34 cellular contexts compared by ENCODE assay signal in genomic region chr20:51185861-51186260, GRCh38.
"Had no signal": no experiment of that assay in that cellular context is flagged by ENCODE, and none has a peak within 500 bp of the region (broad histone marks: within the 10 kb centered on the region; RNA-seq: fewer than 3 reads in every experiment).

No MANE protein-coding gene starts in this region.

- H3K27ac ChIP-seq: adrenal gland, breast epithelium, cardiac muscle cell, colonic mucosa, epithelial cell of prostate, esophagus squamous epithelium, gastroesophageal sphincter had no signal

- H3K9me3 Mint-ChIP-seq: activated CD4-positive, alpha-beta memory T cell treated with anti-CD3 and anti-CD28 coated beads, Interleukin-2, amount 10 ng/mL, durations not matched to agents 7 days and 5 days; activated CD4-positive, alpha-beta T cell treated with anti-CD3 and anti-CD28 coated beads, Interleukin-2, amount 10 ng/mL, durations not matched to agents 7 days and 5 days; activated naive CD4-positive, alpha-beta T cell treated with anti-CD3 and anti-CD28 coated beads for 36 hours; activated naive CD4-positive, alpha-beta T cell treated with anti-CD3 and anti-CD28 coated beads, Interleukin-2, amount 50 U/mL, for 24 hours; activated naive CD8-positive, alpha-beta T cell treated with anti-CD3 and anti-CD28 coated beads for 36 hours; activated naive CD8-positive, alpha-beta T cell treated with anti-CD3 and anti-CD28 coated beads, Interleukin-2, amount 50 U/mL, for 24 hours; activated T-helper 1 cell treated with anti-CD3 and anti-CD28 coated beads, Interleukin-12 subunit alpha, Interleukin-12 subunit beta, Interleukin-2, Interleukin-4 antibody, amounts not matched to agents 30 ng/mL and 10 ng/mL and 1 ng/mL, durations not matched to agents 14 hours and 24 hours and 36 hours; activated T-helper 2 cell treated with anti-CD3 and anti-CD28 coated beads, Interferon-gamma antibody, Interleukin-2, Interleukin-4, amounts not matched to agents 10 μg/mL and 5 μg/mL and 100 μg/mL, durations not matched to agents 14 hours and 24 hours and 36 hours; brain; T-helper 2 cell treated with Interferon-gamma antibody and Interleukin-4, amounts not matched to agents 5 μg/mL and 100 μg/mL, for 36 hours had no signal

- H3K36me3 ChIP-seq: adrenal gland, breast epithelium, cardiac muscle cell, colonic mucosa, esophagus squamous epithelium, gastroesophageal sphincter had no signal

- DNase-seq: activated CD4-positive, alpha-beta memory T cell treated with anti-CD3 and anti-CD28 coated beads, Interleukin-2, amount 10 ng/mL, durations not matched to agents 7 days and 5 days; activated CD4-positive, alpha-beta T cell treated with anti-CD3 and anti-CD28 coated beads for 1 hour; activated CD4-positive, alpha-beta T cell treated with anti-CD3 and anti-CD28 coated beads for 4 hours; activated CD4-positive, alpha-beta T cell treated with anti-CD3 and anti-CD28 coated beads, Interleukin-2, amount 10 ng/mL, durations not matched to agents 7 days and 5 days; activated CD4-positive, alpha-beta T cell treated with anti-CD3 and anti-CD28 coated beads, Interleukin-2, amount 50 U/mL, for 4 hours; activated CD8-positive, alpha-beta memory T cell treated with anti-CD3 and anti-CD28 coated beads, Interleukin-2, amount 50 U/mL, for 4 hours; activated effector memory CD4-positive, alpha-beta T cell treated with anti-CD3 and anti-CD28 coated beads, Interleukin-2, amount 50 U/mL, for 16 hours; activated naive CD4-positive, alpha-beta T cell treated with anti-CD3 and anti-CD28 coated beads for 36 hours; activated naive CD8-positive, alpha-beta T cell treated with anti-CD3 and anti-CD28 coated beads for 36 hours; activated naive CD8-positive, alpha-beta T cell treated with anti-CD3 and anti-CD28 coated beads, Interleukin-2, amount 50 U/mL, for 24 hours; activated T-cell treated with anti-CD3 and anti-CD28 coated beads, Interleukin-2, amount 50 U/mL, for 1 hour; activated T-cell treated with anti-CD3 and anti-CD28 coated beads, Interleukin-2, amount 50 U/mL, for 48 hours; adrenal gland; aorta; central memory CD4-positive, alpha-beta T cell; cerebellar nuclear complex; colonic mucosa; effector CD8-positive, alpha-beta T cell; esophagus squamous epithelium; foreskin melanocyte; T-helper 1 cell; T-helper 17 cell; T1000 had no signal

- H3K4me1 Mint-ChIP-seq: activated CD4-positive, alpha-beta memory T cell treated with anti-CD3 and anti-CD28 coated beads, Interleukin-2, amount 10 ng/mL, durations not matched to agents 7 days and 5 days; activated CD4-positive, alpha-beta T cell treated with anti-CD3 and anti-CD28 coated beads, Interleukin-2, amount 10 ng/mL, durations not matched to agents 7 days and 5 days; activated naive CD4-positive, alpha-beta T cell treated with anti-CD3 and anti-CD28 coated beads, Interleukin-2, amount 50 U/mL, for 24 hours; activated naive CD8-positive, alpha-beta T cell treated with anti-CD3 and anti-CD28 coated beads for 36 hours; activated naive CD8-positive, alpha-beta T cell treated with anti-CD3 and anti-CD28 coated beads, Interleukin-2, amount 50 U/mL, for 24 hours; T-helper 17 cell had no signal

- FAIRE-seq: endometrium, endothelial cell of umbilical vein had no signal

- ATAC-seq: activated naive CD8-positive, alpha-beta T cell treated with anti-CD3 and anti-CD28 coated beads, Interleukin-2, amount 50 U/mL, for 24 hours; gastroesophageal sphincter; T-helper 17 cell had no signal

- H3K4me1 ChIP-seq: adrenal gland, breast epithelium, colonic mucosa, esophagus squamous epithelium, gastroesophageal sphincter had no signal

- H3K9me3 ChIP-seq: adrenal gland, breast epithelium, colonic mucosa, esophagus squamous epithelium, gastroesophageal sphincter had no signal

- H3K27me3 ChIP-seq: breast epithelium, cardiac muscle cell, colonic mucosa had no signal

- H3K4me3 Mint-ChIP-seq: activated CD4-positive, alpha-beta memory T cell treated with anti-CD3 and anti-CD28 coated beads, Interleukin-2, amount 10 ng/mL, durations not matched to agents 7 days and 5 days; activated CD4-positive, alpha-beta T cell treated with anti-CD3 and anti-CD28 coated beads, Interleukin-2, amount 10 ng/mL, durations not matched to agents 7 days and 5 days; activated naive CD4-positive, alpha-beta T cell treated with anti-CD3 and anti-CD28 coated beads for 36 hours; activated naive CD4-positive, alpha-beta T cell treated with anti-CD3 and anti-CD28 coated beads, Interleukin-2, amount 50 U/mL, for 24 hours; activated naive CD8-positive, alpha-beta T cell treated with anti-CD3 and anti-CD28 coated beads for 36 hours; activated naive CD8-positive, alpha-beta T cell treated with anti-CD3 and anti-CD28 coated beads, Interleukin-2, amount 50 U/mL, for 24 hours; activated T-helper 1 cell treated with anti-CD3 and anti-CD28 coated beads, Interleukin-12 subunit alpha, Interleukin-12 subunit beta, Interleukin-2, Interleukin-4 antibody, amounts not matched to agents 30 ng/mL and 10 ng/mL and 1 ng/mL, durations not matched to agents 14 hours and 24 hours and 36 hours; brain; T-helper 17 cell; T-helper 2 cell treated with Interferon-gamma antibody and Interleukin-4, amounts not matched to agents 5 μg/mL and 100 μg/mL, for 36 hours had no signal

- H3K36me3 Mint-ChIP-seq: activated naive CD4-positive, alpha-beta T cell treated with anti-CD3 and anti-CD28 coated beads, Interleukin-2, amount 50 U/mL, for 24 hours; activated naive CD8-positive, alpha-beta T cell treated with anti-CD3 and anti-CD28 coated beads for 36 hours; brain had no signal

- H3K27ac Mint-ChIP-seq: activated CD4-positive, alpha-beta memory T cell treated with anti-CD3 and anti-CD28 coated beads, Interleukin-2, amount 10 ng/mL, durations not matched to agents 7 days and 5 days; activated CD4-positive, alpha-beta T cell treated with anti-CD3 and anti-CD28 coated beads, Interleukin-2, amount 10 ng/mL, durations not matched to agents 7 days and 5 days; activated naive CD4-positive, alpha-beta T cell treated with anti-CD3 and anti-CD28 coated beads for 36 hours; activated naive CD4-positive, alpha-beta T cell treated with anti-CD3 and anti-CD28 coated beads, Interleukin-2, amount 50 U/mL, for 24 hours; activated naive CD8-positive, alpha-beta T cell treated with anti-CD3 and anti-CD28 coated beads for 36 hours; activated naive CD8-positive, alpha-beta T cell treated with anti-CD3 and anti-CD28 coated beads, Interleukin-2, amount 50 U/mL, for 24 hours; activated T-helper 1 cell treated with anti-CD3 and anti-CD28 coated beads, Interleukin-12 subunit alpha, Interleukin-12 subunit beta, Interleukin-2, Interleukin-4 antibody, amounts not matched to agents 30 ng/mL and 10 ng/mL and 1 ng/mL, durations not matched to agents 14 hours and 24 hours and 36 hours; activated T-helper 2 cell treated with anti-CD3 and anti-CD28 coated beads, Interferon-gamma antibody, Interleukin-2, Interleukin-4, amounts not matched to agents 10 μg/mL and 5 μg/mL and 100 μg/mL, durations not matched to agents 14 hours and 24 hours and 36 hours; brain; T-helper 17 cell; T-helper 2 cell treated with Interferon-gamma antibody and Interleukin-4, amounts not matched to agents 5 μg/mL and 100 μg/mL, for 36 hours had no signal

- H3K4me3 ChIP-seq: adrenal gland, breast epithelium, cardiac muscle cell, colonic mucosa, esophagus squamous epithelium, gastroesophageal sphincter had no signal
